21 cellular contexts compared by ENCODE assay signal in the genomic region with DNA sequence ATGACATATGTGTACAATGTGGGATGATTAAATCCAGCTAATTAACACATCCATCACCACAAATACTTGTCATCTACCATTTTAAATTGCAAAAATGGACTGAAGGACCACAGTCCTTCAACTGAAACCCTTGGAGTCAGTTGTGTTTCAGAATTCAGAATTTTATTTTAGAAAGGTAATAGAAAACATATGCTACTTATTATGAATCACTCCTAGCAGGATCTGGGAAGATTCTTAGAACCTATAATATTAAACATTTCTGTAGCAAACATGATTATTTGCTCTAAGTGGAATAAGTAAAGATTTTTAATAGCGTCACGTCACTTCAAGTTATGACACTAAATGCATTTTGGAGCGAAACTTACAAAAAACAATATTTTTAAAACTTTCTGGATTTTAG.
DNase-seq lines count a peak whose midpoint lies in the region; FAIRE-seq and TF ChIP-seq lines count a peak whose summit lies in the region.
"Had no signal": no experiment of that assay in that cellular context is flagged by ENCODE, and none has a peak within 500 bp of the region (broad histone marks: within the 10 kb centered on the region; RNA-seq: fewer than 3 reads in every experiment).

No MANE protein-coding gene starts in this region.

- in situ Hi-C loops in GM23248 (cut with MboI) = no loop called here

- H3F3A ChIP-seq in GM23248 (ENCODE audit: insufficient read depth) (no peaks in the 10 kb centered on the region), MM.1S (ENCODE audit: insufficient read depth, low read length) (no peaks in the 10 kb centered on the region)

- H3K4me2 ChIP-seq in GM23248 (ENCODE audit: unreplicated experiment) (no peak overlapping the region), MM.1S (ENCODE audit: low read depth, low read length) (no peak overlapping the region)
- H3K4me2 ChIP-seq: BLaER1, GM23338 had no signal

- 95 to 96% methylated on average over 3 of the region's 3 CpGs for WGBS in GM23248 (ENCODE audit: low coverage in 1 of 2, low lambda C conversion rate in 2 of 2, missing lambda C conversion rate in 2 of 2), 2 experiments

- H3K9ac ChIP-seq in GM23248 (no peak overlapping the region), MM.1S (ENCODE audit: low read length) (no peak overlapping the region)
- H3K9ac ChIP-seq: BLaER1 had no signal

- H2AFZ ChIP-seq in GM23248 = no peak overlapping the region
- H2AFZ ChIP-seq in MM.1S (ENCODE audit: low read length) = no peak overlapping the region
- H2AFZ ChIP-seq: GM23338 had no signal

- FAIRE-seq in colon (lab: Jason Lieb, UNC) = peak; percentile 18
- FAIRE-seq: G401.6, GM12878, GM19239, H54 had no signal

- H3K9me2 ChIP-seq in GM23248 (ENCODE audit: insufficient read depth) (no peaks in the 10 kb centered on the region), MM.1S (replicated peaks; ENCODE audit: insufficient read depth, low read length) (no peaks in the 10 kb centered on the region)

- TF ChIP-seq CTCF in MM.1S (IDR thresholded peaks at IDR 0.05; ENCODE audit: low read length) = no peak

- H3K79me2 ChIP-seq in GM23248 (ENCODE audit: insufficient read depth) = no peaks in the 10 kb centered on the region
- no peaks in the 10 kb centered on the region for H3K79me2 ChIP-seq in MM.1S (ENCODE audit: low read length)

- H3K4me3 ChIP-seq in GM23248 = no peak overlapping the region
- H3K4me3 ChIP-seq in MM.1S (ENCODE audit: low read length) = no peak overlapping the region
- H3K4me3 ChIP-seq: BLaER1, GM12878, GM23338, HAP-1 had no signal

- H3K36me3 ChIP-seq in GM23248 (ENCODE audit: low read depth) (no peaks in the 10 kb centered on the region), MM.1S (replicated peaks; ENCODE audit: insufficient read depth, low read length) (no peaks in the 10 kb centered on the region)
- H3K36me3 ChIP-seq: BLaER1, HAP-1 had no signal

- H3K9me3 ChIP-seq in GM23248 (ENCODE audit: low read depth) = no peaks in the 10 kb centered on the region
- H3K9me3 ChIP-seq in MM.1S (replicated peaks; ENCODE audit: insufficient read depth, low read length) = no peaks in the 10 kb centered on the region
- H3K9me3 ChIP-seq: BLaER1, HAP-1 had no signal

- H3K4me1 ChIP-seq in GM23248 (ENCODE audit: insufficient read depth) (peaks cover 11% of the 10 kb centered on the region), MM.1S (ENCODE audit: low read length) (no peaks in the 10 kb centered on the region)
- H3K4me1 ChIP-seq: BLaER1, Caco-2, HAP-1 had no signal

- DNase-seq in GM23248 (peak; percentile 51), fibroblast of peridontal ligament (ENCODE audit: extremely low read depth) (peak; percentile 58), nucleus accumbens (lab: John Stamatoyannopoulos, UW) (no peak), iPS-NIHi7 (ENCODE audit: extremely low spot score) (no peak), MM.1S (no peak), H4 (ENCODE audit: low spot score) (no peak)
- DNase-seq: Caco-2; CD4-positive, CD25-positive, alpha-beta regulatory T cell; CD8-positive, alpha-beta T cell; DMS153; DND-41; HFFc6 had no signal

- H3K27me3 ChIP-seq in GM23248 (replicated peaks; ENCODE audit: insufficient read depth) = no peaks in the 10 kb centered on the region
- H3K27me3 ChIP-seq in MM.1S (replicated peaks; ENCODE audit: insufficient read depth, low read length) = no peaks in the 10 kb centered on the region
- H3K27me3 ChIP-seq: BLaER1 had no signal

- no peak overlapping the region for H3K27ac ChIP-seq in GM23248
- H3K27ac ChIP-seq in MM.1S (ENCODE audit: low read length) = no peak overlapping the region
- H3K27ac ChIP-seq: BLaER1, C4-2B had no signal

- H4K20me1 ChIP-seq in GM23248 (ENCODE audit: insufficient read depth) (no peaks in the 10 kb centered on the region), MM.1S (ENCODE audit: insufficient read depth, low read length) (no peaks in the 10 kb centered on the region)
- H4K20me1 ChIP-seq: BLaER1 had no signal

Comparison
In these comparisons a context has a peak if more than half of its experiments do, and no peak if none do; other contexts are left out.
1. DNase-seq: peak in GM23248 (single experiment) and fibroblast of peridontal ligament (single experiment); none in nucleus accumbens (0 of 56), iPS-NIHi7 (single experiment), MM.1S (single experiment) and H4 (single experiment).